Comparison of ENCODE assay signal across 8 cellular contexts in the genomic region with DNA sequence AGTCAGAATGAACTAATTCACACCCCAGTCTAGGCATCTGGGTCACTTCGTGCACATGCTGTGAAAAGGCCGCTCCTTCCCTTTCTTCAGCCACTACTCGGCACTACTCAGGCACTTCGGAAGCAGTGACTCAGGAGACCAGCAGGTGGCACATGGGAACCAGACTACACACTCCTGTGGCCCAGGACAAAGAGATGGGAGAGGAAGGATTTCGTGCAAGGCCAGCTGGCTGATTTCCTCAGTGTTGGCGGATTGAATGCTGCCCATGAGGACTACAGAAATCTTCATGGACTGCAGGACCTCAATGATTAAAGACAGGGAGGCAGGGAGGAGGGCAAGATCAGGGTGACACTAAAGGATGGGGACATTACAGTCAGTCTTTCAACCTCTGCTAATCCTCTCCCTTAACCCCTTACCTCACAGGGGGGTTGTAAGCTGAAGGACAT.
DNase-seq lines count a peak whose midpoint lies in the region; ATAC-seq lines count a peak whose summit lies in the region.

No MANE protein-coding gene starts in this region.

- peak; percentile 59 for DNase-seq in NK-92 treated with Interleukin-12 subunit alpha and Interleukin-12 subunit beta, amount 100 ng/mL, for 24 hours (lab: John Stamatoyannopoulos, UW)
- DNase-seq in NK-92 (lab: John Stamatoyannopoulos, UW; ENCODE audit: unreplicated experiment) (no peak), NCI-H128 (lab: John Stamatoyannopoulos, UW; ENCODE audit: unreplicated experiment) (peak; percentile 50), SKM-1 treated with dmso at 0.1 percent for 144 hours (lab: John Stamatoyannopoulos, UW; ENCODE audit: unreplicated experiment) (peak; percentile 86), amniotic epithelial cell (ENCODE audit: low read depth) (peak; percentile 66), left cardiac atrium (peak; percentile 84), retina (peak; percentile 89)

- intact Hi-C loops in left cardiac atrium (cut with DNase I) = loop anchor here (2.0 to 10.0 kb wide), 3 partner anchors 851 to 945 kb away; no protein-coding TSS in a partner anchor

- ATAC-seq in HG02759 (IDR thresholded peaks at IDR 0.05; ENCODE audit: unreplicated experiment) (peak; percentile 65), left cardiac atrium (peak; percentile 97 to 99)
